Comparison of ENCODE assay signal across 24 cellular contexts in genomic region chr9:35571113-35571512, GRCh38. TPM values are rescaled to one million over a fixed set of nuclear protein-coding genes. Genes with fewer than 3 reads are reported as not detected.
DNase-seq lines count a peak whose midpoint lies in the region; ATAC-seq, FAIRE-seq and TF ChIP-seq lines count a peak whose summit lies in the region.
"Had no signal": no experiment of that assay in that cellular context is flagged by ENCODE, and none has a peak within 500 bp of the region (broad histone marks: within the 10 kb centered on the region; RNA-seq: fewer than 3 reads in every experiment).

No MANE protein-coding gene starts in this region.

- H4K20me1 ChIP-seq in GM12878 (ENCODE audit: control insufficient read depth, insufficient read depth): no peaks in the 10 kb centered on the region

- DNase-seq in activated naive CD4-positive, alpha-beta T cell treated with anti-CD3 and anti-CD28 coated beads for 36 hours: no peak
- DNase-seq in activated naive CD4-positive, alpha-beta T cell (lab: John Stamatoyannopoulos, UW): no peak
- DNase-seq in SK-N-DZ (ENCODE audit: low spot score) (peak; percentile 47), GM12878 (ENCODE audit: low read depth, low spot score) (no peak), RKO (ENCODE audit: low spot score) (no peak), kidney (no peak)
- no peak for DNase-seq in stimulated activated naive CD8-positive, alpha-beta T cell treated with anti-CD3 and anti-CD28 coated beads, Interleukin-15, Interleukin-2, amounts not matched to agents 100 U/mL and 50 U/mL, for 24 hours
- DNase-seq: activated CD8-positive, alpha-beta memory T cell treated with anti-CD3 and anti-CD28 coated beads for 24 hours; brain microvascular endothelial cell; Caco-2; cortex of kidney; EL; Karpas-422; NCI-H1092; NCI-H2081; ovary; right lobe of liver; transverse colon had no signal

- H3K4me1 ChIP-seq in GM12878 (ENCODE audit: control insufficient read depth, insufficient read depth, low read length): peaks cover 24% of the 10 kb centered on the region
- H3K4me1 ChIP-seq in kidney (ENCODE audit: control insufficient read depth in 1 of 2, insufficient read depth in 1 of 2, low read depth in 1 of 2, low read length in 2 of 2): no peaks in the 10 kb centered on the region
- H3K4me1 ChIP-seq: Caco-2, right lobe of liver, transverse colon had no signal

- H2AFZ ChIP-seq in GM12878 (ENCODE audit: control insufficient read depth, low read depth, low read length): peak overlapping the region; percentile 20

- TF ChIP-seq RAD21 in GM12878 (IDR thresholded peaks at IDR 0.05; ENCODE audit: insufficient read depth, low read depth, low read length): no peak

- H3K4me3 ChIP-seq in GM12878 (no peak overlapping the region), kidney (ENCODE audit: low read length in 2 of 2) (no peak overlapping the region)
- H3K4me3 ChIP-seq: lung, ovary, right lobe of liver, transverse colon had no signal

- peaks cover 2% of the 10 kb centered on the region for H3K36me3 Mint-ChIP-seq in activated naive CD4-positive, alpha-beta T cell treated with anti-CD3 and anti-CD28 coated beads for 36 hours (ENCODE audit: low read depth)

- peak overlapping the region; percentile 16 for H3K4me3 Mint-ChIP-seq in activated naive CD4-positive, alpha-beta T cell treated with anti-CD3 and anti-CD28 coated beads for 36 hours

- H3K36me3 ChIP-seq in GM12878 (ENCODE audit: control insufficient read depth in 2 of 2, insufficient read depth in 2 of 2, low read length in 1 of 2) (no peaks in the 10 kb centered on the region), kidney (ENCODE audit: control insufficient read depth in 1 of 2, insufficient read depth in 2 of 2, low read length in 2 of 2) (no peaks in the 10 kb centered on the region)
- H3K36me3 ChIP-seq: brain microvascular endothelial cell, ovary, right lobe of liver, transverse colon had no signal

- ATAC-seq in GM12878: no peak
- ATAC-seq in stimulated activated naive CD8-positive, alpha-beta T cell treated with anti-CD3 and anti-CD28 coated beads, Interleukin-15, Interleukin-2, amounts not matched to agents 100 U/mL and 50 U/mL, for 24 hours: peak; percentile 85
- no peak for ATAC-seq in HG02763 (IDR thresholded peaks at IDR 0.05; ENCODE audit: unreplicated experiment)
- ATAC-seq: right lobe of liver had no signal

- H3K9ac ChIP-seq in GM12878 (ENCODE audit: control insufficient read depth, insufficient read depth, low read length) (no peak overlapping the region), kidney (ENCODE audit: low read length in 2 of 2) (no peak overlapping the region)

- H3K4me2 ChIP-seq in GM12878 (ENCODE audit: control insufficient read depth, insufficient read depth): 0 out of 2 replicates have a peak overlapping the region, but pooled peaks have one; percentile 94

- CTCF ChIA-PET in activated naive CD4-positive, alpha-beta T cell treated with anti-CD3 and anti-CD28 coated beads for 36 hours (lab: Charles Lee): interaction anchor here (0.6 to 2.3 kb wide), 4 partner anchors 15 to 413 kb away, joined by 3 to 9 read pairs (median 4); no protein-coding TSS in a partner anchor
- CTCF ChIA-PET in GM12878 (lab: Yijun Ruan, JAX): interaction anchor here (1.0 to 1.3 kb wide), 2 partner anchors 29 to 312 kb away, joined by 3 to 4 read pairs; no protein-coding TSS in a partner anchor

- POLR2A ChIA-PET in GM12878 (lab: Charles Lee): no interaction called here

- RAD21 ChIA-PET in GM12878 (lab: Charles Lee; ENCODE audit: unreplicated experiment): interaction anchor here (0.7 kb wide), 1 partner anchor 1270 kb away, joined by 6 read pairs; no protein-coding TSS in a partner anchor

- no TSS peak for BruUV-seq in GM12878 (replicated peaks; lab: Mats Ljungman, UMichigan)

- intact Hi-C loops in activated naive CD4-positive, alpha-beta T cell treated with anti-CD3 and anti-CD28 coated beads for 36 hours (cut with micrococcal nuclease): loop anchor here (2.0 to 10.0 kb wide), 2 partner anchors 34 to 586 kb away; partner anchors contain the start of genes DNAJB5 and TESK1
- intact Hi-C loops in GM12878 (cut with micrococcal nuclease; ENCODE audit: unreplicated experiment): no loop called here
- intact Hi-C loops in kidney (cut with DNase I): no loop called here

- TF ChIP-seq POLR2A in GM12878 (IDR thresholded peaks at IDR 0.05; ENCODE audit: low read depth, low read length): no peak

- H3K9me3 ChIP-seq in GM12878 (replicated peaks; ENCODE audit: control insufficient read depth, insufficient read depth, low read length): no peaks in the 10 kb centered on the region
- H3K9me3 ChIP-seq in kidney (ENCODE audit: control insufficient read depth in 1 of 2, low read length in 2 of 2): no peaks in the 10 kb centered on the region
- H3K9me3 ChIP-seq: Caco-2, ovary, right lobe of liver, transverse colon had no signal

- no peaks in the 10 kb centered on the region for H3K9me3 Mint-ChIP-seq in activated naive CD4-positive, alpha-beta T cell treated with anti-CD3 and anti-CD28 coated beads for 36 hours

- H3K4me1 Mint-ChIP-seq in activated naive CD4-positive, alpha-beta T cell treated with anti-CD3 and anti-CD28 coated beads for 36 hours (ENCODE audit: low read depth): peaks cover 36% of the 10 kb centered on the region

- peak overlapping the region; percentile 88 for H3K27ac Mint-ChIP-seq in activated naive CD4-positive, alpha-beta T cell treated with anti-CD3 and anti-CD28 coated beads for 36 hours

- no peaks in the 10 kb centered on the region for H3K27me3 ChIP-seq in GM12878 (replicated peaks in 1 of 2; ENCODE audit: control insufficient read depth in 2 of 2, insufficient read depth in 2 of 2, low read length in 1 of 2)
- H3K27me3 ChIP-seq: brain microvascular endothelial cell, ovary, right lobe of liver, transverse colon had no signal

- TF ChIP-seq EP300 in GM12878 (IDR thresholded peaks at IDR 0.05; ENCODE audit: borderline replicate concordance in 1 of 2, control insufficient read depth in 1 of 2, low read depth in 2 of 2, low read length in 2 of 2): no peak

- H3K27ac ChIP-seq in GM12878 (ENCODE audit: control insufficient read depth, insufficient read depth): no peak overlapping the region; the same call in 1 of the 2 replicates
- no peak overlapping the region for H3K27ac ChIP-seq in kidney (ENCODE audit: low read depth in 2 of 2, low read length in 2 of 2)
- H3K27ac ChIP-seq: brain microvascular endothelial cell, ovary, right lobe of liver, RWPE1, transverse colon had no signal

- in situ Hi-C loops in GM12878 (cut with MboI): no loop called here

- WGBS in GM12878 (ENCODE audit: insufficient coverage, insufficient replicate concordance, low lambda C conversion rate, missing lambda C conversion rate): 100% methylated on average over 1 of the region's 1 CpG

- TF ChIP-seq CTCF in GM12878 (IDR thresholded peaks at IDR 0.05 in 2 of 3, conservative IDR thresholded peaks at IDR 0.05 in 1 of 3; ENCODE audit: control insufficient read depth in 2 of 3, extremely low read depth in 1 of 3, insufficient read depth in 1 of 3, low read depth in 3 of 3, low read length in 3 of 3): no peak
- no peak for TF ChIP-seq CTCF in kidney (IDR thresholded peaks at IDR 0.05; ENCODE audit: borderline replicate concordance, extremely low read depth, insufficient read depth)

- SMC1A ChIA-PET in GM12878 (lab: Charles Lee; ENCODE audit: uncharacterized antibody, unreplicated experiment): interaction anchor here (0.6 to 0.7 kb wide), 2 partner anchors 19 to 46 kb away, joined by 3 read pairs; no protein-coding TSS in a partner anchor

- H3K79me2 ChIP-seq in GM12878 (ENCODE audit: control insufficient read depth, insufficient read depth, low read length): no peaks in the 10 kb centered on the region

- H3K27me3 Mint-ChIP-seq in activated naive CD4-positive, alpha-beta T cell treated with anti-CD3 and anti-CD28 coated beads for 36 hours (ENCODE audit: low read depth): no peaks in the 10 kb centered on the region

- FAIRE-seq in GM12878 (lab: Jason Lieb, UNC) (no peak), kidney (lab: Jason Lieb, UNC) (no peak)
- FAIRE-seq: endothelial cell of umbilical vein, islet of Langerhans had no signal

RNA-seq across cellular contexts. Expression of gene TESK1, which starts 33.9 kb away (rescaled TPM):
- 10 to 100 TPM; 18.3 to 19.0 TPM for total RNA-seq in activated naive CD4-positive, alpha-beta T cell treated with anti-CD3 and anti-CD28 coated beads for 36 hours
- 5.7 and 8.4 TPM in 2 replicates for polyA plus RNA-seq in SK-N-DZ (2014; cell fraction: cytosol; rRNA removed)
- 38.2 and 46.7 TPM in 2 replicates for polyA plus RNA-seq in SK-N-DZ (2014; cell fraction: nucleus; rRNA removed)
- 11.7 and 19.4 TPM in 2 replicates for total RNA-seq in GM12878 (2013; cell fraction: nucleolus; rRNA removed)
- total RNA-seq in GM12878 (2014; rRNA removed) (7.9 and 8.2 TPM in 2 replicates), GM12878 (2014; rRNA removed; fragmentation: Illumina TruSeq; extraction: Trizol) (4.6 and 4.9 TPM in 2 replicates), GM12878 (2021) (19.1 and 19.5 TPM in 2 replicates), kidney (35.8 TPM)
- 10.4 TPM for polyA plus RNA-seq in GM12878 (2011; ENCODE audit: low read depth)
- polyA plus RNA-seq in GM12878 (2011; rRNA removed) (7.2 and 9.9 TPM in 2 replicates), GM12878 (2014; fragmentation: Illumina TruSeq; extraction: Trizol) (6.1 and 9.1 TPM in 2 replicates), GM12878 (2014; fragmentation: Nextera tagmentation; extraction: Ambion mirVana) (under 1 TPM in 1 of 2 experiments, not detected in 1; 0.16 TPM), GM12878 (2014; rRNA removed) (13.0 and 14.3 TPM in 2 replicates), GM12878 (2016; fragmentation: Nextera tagmentation; extraction: Ambion mirVana) (1 to 10 TPM in 1 of 2 experiments, under 1 TPM in 1; 0.88 to 2.9 TPM), kidney (ENCODE audit: insufficient read depth, low read depth, low replicate concordance) (34.6 TPM)
- 13.1 and 13.2 TPM in 2 replicates for polyA plus RNA-seq in GM12878 (2011; cell fraction: cytosol; rRNA removed)
- polyA plus RNA-seq in GM12878 (2011; cell fraction: nucleus; rRNA removed): 48.8 and 64.5 TPM in 2 replicates
- 14.4 and 28.1 TPM in 2 replicates for polyA plus RNA-seq in GM12878 (2012)
- 12.7 and 12.9 TPM in 2 replicates for polyA minus RNA-seq in GM12878 (2011; rRNA and poly(A)+ RNA removed)
- 5.1 and 7.7 TPM in 2 replicates for polyA minus RNA-seq in GM12878 (2011; cell fraction: cytosol; rRNA and poly(A)+ RNA removed)
- polyA minus RNA-seq in GM12878 (2011; cell fraction: nucleus; rRNA and poly(A)+ RNA removed): 14.7 and 30.0 TPM in 2 replicates

RNA-seq across cellular contexts. Expression of gene CD72, which starts 47.1 kb away (rescaled TPM):
- total RNA-seq in activated naive CD4-positive, alpha-beta T cell treated with anti-CD3 and anti-CD28 coated beads for 36 hours: 1 to 10 TPM; 2.9 to 4.5 TPM
- not detected in 2 replicates for polyA plus RNA-seq in SK-N-DZ (2014; cell fraction: cytosol; rRNA removed)
- polyA plus RNA-seq in SK-N-DZ (2014; cell fraction: nucleus; rRNA removed): 0.73 and 2.4 TPM in 2 replicates
- 13.9 and 16.8 TPM in 2 replicates for total RNA-seq in GM12878 (2013; cell fraction: nucleolus; rRNA removed)
- 12.2 and 14.2 TPM in 2 replicates for total RNA-seq in GM12878 (2014; rRNA removed)
- total RNA-seq in GM12878 (2014; rRNA removed; fragmentation: Illumina TruSeq; extraction: Trizol): 5.8 and 7.0 TPM in 2 replicates
- total RNA-seq in GM12878 (2021): 8.9 and 9.0 TPM in 2 replicates
- 12.2 TPM for polyA plus RNA-seq in GM12878 (2011; ENCODE audit: low read depth)
- polyA plus RNA-seq in GM12878 (2011; rRNA removed): 3.0 and 3.1 TPM in 2 replicates
- 2.3 and 2.9 TPM in 2 replicates for polyA plus RNA-seq in GM12878 (2011; cell fraction: cytosol; rRNA removed)
- polyA plus RNA-seq in GM12878 (2011; cell fraction: nucleus; rRNA removed): 12.6 and 15.4 TPM in 2 replicates
- polyA plus RNA-seq in GM12878 (2012): 10.2 and 16.4 TPM in 2 replicates
- 6.6 and 8.4 TPM in 2 replicates for polyA plus RNA-seq in GM12878 (2014; fragmentation: Illumina TruSeq; extraction: Trizol)
- 1 to 10 TPM; 2.1 to 2.3 TPM for polyA plus RNA-seq in GM12878 (2014; fragmentation: Nextera tagmentation; extraction: Ambion mirVana)
- polyA plus RNA-seq in GM12878 (2014; rRNA removed): 8.9 and 12.0 TPM in 2 replicates
- 1 to 10 TPM; 2.8 to 2.9 TPM for polyA plus RNA-seq in GM12878 (2016; fragmentation: Nextera tagmentation; extraction: Ambion mirVana)
- polyA minus RNA-seq in GM12878 (2011; rRNA and poly(A)+ RNA removed): 2.6 and 6.9 TPM in 2 replicates
- 0.80 TPM in 1 of 2 replicates, not detected in the other for polyA minus RNA-seq in GM12878 (2011; cell fraction: cytosol; rRNA and poly(A)+ RNA removed)
- 5.7 and 6.7 TPM in 2 replicates for polyA minus RNA-seq in GM12878 (2011; cell fraction: nucleus; rRNA and poly(A)+ RNA removed)
- 7.1 TPM for total RNA-seq in kidney
- 2.3 TPM for polyA plus RNA-seq in kidney (ENCODE audit: insufficient read depth, low read depth, low replicate concordance)
- total RNA-seq: endothelial cell of umbilical vein, NCI-H460 had no signal
